ENCODE assay signal across 7 cellular contexts in the genomic region with DNA sequence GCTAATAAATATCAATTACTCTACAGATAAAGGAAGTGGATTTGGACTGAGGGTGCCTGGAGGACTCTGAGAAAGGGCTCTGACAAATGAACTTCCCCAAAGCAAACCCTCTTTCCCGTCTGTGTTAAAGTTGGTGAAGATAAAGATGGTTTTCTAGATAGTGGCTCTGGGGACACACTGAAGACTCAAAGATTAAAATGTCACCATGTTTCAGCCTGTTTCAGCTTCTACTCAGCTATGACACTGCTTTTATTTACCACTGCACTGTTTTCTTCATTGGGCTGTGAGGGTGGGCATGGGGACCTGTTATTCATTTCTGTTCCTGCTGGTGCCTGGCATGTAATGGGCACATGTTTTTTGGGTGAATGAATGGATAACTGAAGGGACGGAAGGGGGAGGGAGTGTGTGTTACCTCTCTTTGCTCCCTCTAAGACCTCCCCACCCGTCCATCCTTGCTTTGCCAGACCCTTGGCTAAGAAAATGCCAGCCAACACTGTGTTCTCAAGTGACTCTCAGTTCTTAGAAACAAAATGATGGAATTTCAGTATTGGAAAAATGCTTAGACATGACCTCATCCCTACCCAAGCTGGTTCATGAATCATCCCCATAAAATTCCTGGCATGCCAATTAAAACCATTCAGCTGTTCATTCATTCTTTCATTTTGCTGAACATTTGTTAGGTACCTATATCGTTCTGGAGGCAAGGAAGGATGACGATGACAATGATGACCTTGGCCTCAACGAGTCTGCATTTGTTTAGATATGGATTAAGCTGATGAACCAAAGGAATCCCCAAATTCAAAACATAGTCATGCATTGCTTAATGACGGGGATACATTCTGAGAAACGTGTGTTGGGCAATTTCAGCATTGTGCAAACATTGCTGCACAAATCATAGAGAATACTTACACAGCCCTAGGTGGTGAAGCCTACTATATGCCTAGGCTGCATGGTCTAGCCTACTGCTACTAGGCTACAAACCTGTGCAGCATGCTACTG. TPM values are rescaled to one million over a fixed set of nuclear protein-coding genes. Genes with fewer than 3 reads are reported as not detected.
DNase-seq lines count a peak whose midpoint lies in the region; ATAC-seq and TF ChIP-seq lines count a peak whose summit lies in the region.

No MANE protein-coding gene starts in this region.

- CTCF ChIA-PET in HEK293 (lab: Yijun Ruan, JAX) = interaction anchor here (1.4 kb wide), 1 partner anchor 13 kb away, joined by 5 read pairs; a partner anchor contains a TSS

- ATAC-seq in foreskin keratinocyte = peak; percentile 83
- ATAC-seq in thoracic aorta (ENCODE audit: insufficient number of reproducible peaks, low FRiP score, low read depth) = peak; percentile 61
- ATAC-seq in activated T-cell treated with anti-CD3 and anti-CD28 coated beads, Interleukin-2, amount 50 U/mL, for 4 hours = no peak

- peaks cover 5% of the 10 kb centered on the region for H3K27me3 Mint-ChIP-seq in activated T-cell treated with anti-CD3 and anti-CD28 coated beads, Interleukin-2, amount 50 U/mL, for 4 hours (ENCODE audit: low read depth)

- no peaks in the 10 kb centered on the region for H3K36me3 Mint-ChIP-seq in activated T-cell treated with anti-CD3 and anti-CD28 coated beads, Interleukin-2, amount 50 U/mL, for 4 hours (ENCODE audit: insufficient read depth)

- H3K9me3 ChIP-seq in HEK293 (ENCODE audit: control insufficient read depth, insufficient read depth, low read depth, low read length) (no peaks in the 10 kb centered on the region), thoracic aorta (no peaks in the 10 kb centered on the region)

- TF ChIP-seq CTCF in HEK293 (tag by site-specific recombination; IDR thresholded peaks at IDR 0.05) = no peak
- TF ChIP-seq CTCF in foreskin keratinocyte (conservative IDR thresholded peaks at IDR 0.05) = no peak
- no peak for TF ChIP-seq CTCF in thoracic aorta (IDR thresholded peaks at IDR 0.05)

- no peak overlapping the region for H3K4me3 ChIP-seq in HEK293 (ENCODE audit: low read depth, low read length)
- H3K4me3 ChIP-seq in thoracic aorta = peak overlapping the region; percentile 21

- H3K9me3 Mint-ChIP-seq in activated T-cell treated with anti-CD3 and anti-CD28 coated beads, Interleukin-2, amount 50 U/mL, for 4 hours = no peaks in the 10 kb centered on the region

- H3K27me3 ChIP-seq in foreskin keratinocyte = no peaks in the 10 kb centered on the region
- no peaks in the 10 kb centered on the region for H3K27me3 ChIP-seq in thoracic aorta (replicated peaks; ENCODE audit: insufficient read depth)

- DNase-seq in SKM-1 (lab: John Stamatoyannopoulos, UW; ENCODE audit: unreplicated experiment) (peak; percentile 79), foreskin keratinocyte (peak; percentile 98 to 99), thoracic aorta (ENCODE audit: low spot score) (no peak), T-helper 2 cell (no peak), NCI-H446 treated with DMSO at 0.1 percent for 48 hours (lab: John Stamatoyannopoulos, UW) (no peak)
- no peak for DNase-seq in activated T-cell treated with anti-CD3 and anti-CD28 coated beads, Interleukin-2, amount 50 U/mL, for 4 hours

- no peak overlapping the region for H3K27ac ChIP-seq in HEK293 (ENCODE audit: extremely low read depth, low read depth, low read length)
- H3K27ac ChIP-seq in foreskin keratinocyte = no peak overlapping the region
- no peak overlapping the region for H3K27ac ChIP-seq in thoracic aorta

- H3K4me1 ChIP-seq in HEK293 (ENCODE audit: control insufficient read depth, insufficient read depth, low read length) (peaks cover 6% of the 10 kb centered on the region; the same call in 1 of the 2 replicates), foreskin keratinocyte (peaks cover 16% of the 10 kb centered on the region), thoracic aorta (ENCODE audit: control insufficient read depth in 1 of 2, low read depth in 2 of 2) (peaks cover 29 to 44% of the 10 kb centered on the region in 2 donors)

- POLR2A ChIA-PET in HEK293 (lab: Yijun Ruan, JAX) = no interaction called here

- H3K36me3 ChIP-seq in HEK293 (ENCODE audit: control insufficient read depth in 2 of 2, insufficient read depth in 1 of 2, low read length in 2 of 2) = no peaks in the 10 kb centered on the region
- no peaks in the 10 kb centered on the region for H3K36me3 ChIP-seq in thoracic aorta

- peaks cover 5% of the 10 kb centered on the region for H3K4me1 Mint-ChIP-seq in activated T-cell treated with anti-CD3 and anti-CD28 coated beads, Interleukin-2, amount 50 U/mL, for 4 hours (ENCODE audit: low read depth)

- no peak overlapping the region for H3K4me3 Mint-ChIP-seq in activated T-cell treated with anti-CD3 and anti-CD28 coated beads, Interleukin-2, amount 50 U/mL, for 4 hours

TF ChIP-seq in HEK293, 187 proteins besides CTCF, POLR2A, EP300 and RAD21 (continues in another document):
- TF ChIP-seq ZNF404 (tag by site-specific recombination; IDR thresholded peaks at IDR 0.05) (no peak), ZBTB1 (tag by site-specific recombination; IDR thresholded peaks at IDR 0.05) (no peak), SP7 (tag by site-specific recombination; IDR thresholded peaks at IDR 0.05) (peak; percentile 67), ZNF600 (tag by site-specific recombination; IDR thresholded peaks at IDR 0.05) (0 out of 2 replicates have a peak, but pooled peaks have one; percentile 25), ZNF24 (tag by site-specific recombination; IDR thresholded peaks at IDR 0.05) (peak; percentile 99), ZNF416 (tag by site-specific recombination; IDR thresholded peaks at IDR 0.05) (no peak), ZNF169 (tag by site-specific recombination; IDR thresholded peaks at IDR 0.05) (no peak), ZNF366 (tag by site-specific recombination; conservative IDR thresholded peaks at IDR 0.05) (peak; percentile 47; the same call in 1 of the 2 replicates), KLF8 (tag by site-specific recombination; IDR thresholded peaks at IDR 0.05) (peak; percentile 52), ZNF830 (tag by site-specific recombination; IDR thresholded peaks at IDR 0.05; ENCODE audit: low read depth) (no peak), GLIS1 (tag by site-specific recombination; IDR thresholded peaks at IDR 0.05) (peak; percentile 36; the same call in 1 of the 2 replicates)
- TF ChIP-seq, protein P1, sequence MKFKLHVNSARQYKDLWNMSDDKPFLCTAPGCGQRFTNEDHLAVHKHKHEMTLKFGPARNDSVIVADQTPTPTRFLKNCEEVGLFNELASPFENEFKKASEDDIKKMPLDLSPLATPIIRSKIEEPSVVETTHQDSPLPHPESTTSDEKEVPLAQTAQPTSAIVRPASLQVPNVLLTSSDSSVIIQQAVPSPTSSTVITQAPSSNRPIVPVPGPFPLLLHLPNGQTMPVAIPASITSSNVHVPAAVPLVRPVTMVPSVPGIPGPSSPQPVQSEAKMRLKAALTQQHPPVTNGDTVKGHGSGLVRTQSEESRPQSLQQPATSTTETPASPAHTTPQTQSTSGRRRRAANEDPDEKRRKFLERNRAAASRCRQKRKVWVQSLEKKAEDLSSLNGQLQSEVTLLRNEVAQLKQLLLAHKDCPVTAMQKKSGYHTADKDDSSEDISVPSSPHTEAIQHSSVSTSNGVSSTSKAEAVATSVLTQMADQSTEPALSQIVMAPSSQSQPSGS (tag by site-specific recombination; IDR thresholded peaks at IDR 0.05; ENCODE audit: low read depth) = peak; percentile 84
- TF ChIP-seq, protein P2, sequence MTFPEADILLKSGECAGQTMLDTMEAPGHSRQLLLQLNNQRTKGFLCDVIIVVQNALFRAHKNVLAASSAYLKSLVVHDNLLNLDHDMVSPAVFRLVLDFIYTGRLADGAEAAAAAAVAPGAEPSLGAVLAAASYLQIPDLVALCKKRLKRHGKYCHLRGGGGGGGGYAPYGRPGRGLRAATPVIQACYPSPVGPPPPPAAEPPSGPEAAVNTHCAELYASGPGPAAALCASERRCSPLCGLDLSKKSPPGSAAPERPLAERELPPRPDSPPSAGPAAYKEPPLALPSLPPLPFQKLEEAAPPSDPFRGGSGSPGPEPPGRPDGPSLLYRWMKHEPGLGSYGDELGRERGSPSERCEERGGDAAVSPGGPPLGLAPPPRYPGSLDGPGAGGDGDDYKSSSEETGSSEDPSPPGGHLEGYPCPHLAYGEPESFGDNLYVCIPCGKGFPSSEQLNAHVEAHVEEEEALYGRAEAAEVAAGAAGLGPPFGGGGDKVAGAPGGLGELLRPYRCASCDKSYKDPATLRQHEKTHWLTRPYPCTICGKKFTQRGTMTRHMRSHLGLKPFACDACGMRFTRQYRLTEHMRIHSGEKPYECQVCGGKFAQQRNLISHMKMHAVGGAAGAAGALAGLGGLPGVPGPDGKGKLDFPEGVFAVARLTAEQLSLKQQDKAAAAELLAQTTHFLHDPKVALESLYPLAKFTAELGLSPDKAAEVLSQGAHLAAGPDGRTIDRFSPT (tag by site-specific recombination; IDR thresholded peaks at IDR 0.05) = 0 out of 2 replicates have a peak, but pooled peaks have one; percentile 27
- TF ChIP-seq, protein P3, sequence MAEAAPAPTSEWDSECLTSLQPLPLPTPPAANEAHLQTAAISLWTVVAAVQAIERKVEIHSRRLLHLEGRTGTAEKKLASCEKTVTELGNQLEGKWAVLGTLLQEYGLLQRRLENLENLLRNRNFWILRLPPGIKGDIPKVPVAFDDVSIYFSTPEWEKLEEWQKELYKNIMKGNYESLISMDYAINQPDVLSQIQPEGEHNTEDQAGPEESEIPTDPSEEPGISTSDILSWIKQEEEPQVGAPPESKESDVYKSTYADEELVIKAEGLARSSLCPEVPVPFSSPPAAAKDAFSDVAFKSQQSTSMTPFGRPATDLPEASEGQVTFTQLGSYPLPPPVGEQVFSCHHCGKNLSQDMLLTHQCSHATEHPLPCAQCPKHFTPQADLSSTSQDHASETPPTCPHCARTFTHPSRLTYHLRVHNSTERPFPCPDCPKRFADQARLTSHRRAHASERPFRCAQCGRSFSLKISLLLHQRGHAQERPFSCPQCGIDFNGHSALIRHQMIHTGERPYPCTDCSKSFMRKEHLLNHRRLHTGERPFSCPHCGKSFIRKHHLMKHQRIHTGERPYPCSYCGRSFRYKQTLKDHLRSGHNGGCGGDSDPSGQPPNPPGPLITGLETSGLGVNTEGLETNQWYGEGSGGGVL (tag by site-specific recombination; IDR thresholded peaks at IDR 0.05) = 0 out of 2 replicates have a peak, but pooled peaks have one; percentile 9

RNA-seq across cellular contexts. Expression of a gene that starts 13.4 kb away (rescaled TPM):
- total RNA-seq in foreskin keratinocyte (7.7 and 8.3 TPM in 2 replicates), thoracic aorta (1 to 10 TPM; 4.5 to 7.0 TPM)
- polyA plus RNA-seq in foreskin keratinocyte = 4.5 and 5.0 TPM in 2 replicates
- total RNA-seq in activated T-cell treated with anti-CD3 and anti-CD28 coated beads, Interleukin-2, amount 50 U/mL, for 4 hours = not detected

RNA-seq across cellular contexts. Expression of a gene that starts 18.6 kb away (rescaled TPM):
- total RNA-seq in foreskin keratinocyte (0.42 TPM in 1 of 2 replicates, not detected in the other), thoracic aorta (100 to 1,000 TPM in 1 of 2 donors, 10 to 100 TPM in 1; 52.3 to 126 TPM)
- polyA plus RNA-seq in foreskin keratinocyte = 0.39 and 0.70 TPM in 2 replicates
- not detected for total RNA-seq in activated T-cell treated with anti-CD3 and anti-CD28 coated beads, Interleukin-2, amount 50 U/mL, for 4 hours

Comparison
In these comparisons a context has a peak if more than half of its experiments do, and no peak if none do; other contexts are left out.
1. DNase-seq: peak in SKM-1 (single experiment) and foreskin keratinocyte (2 of 2); none in thoracic aorta (single experiment), activated T-cell treated with anti-CD3 and anti-CD28 coated beads, Interleukin-2, amount 50 U/mL, for 4 hours (single experiment), T-helper 2 cell (0 of 5) and NCI-H446 treated with DMSO at 0.1 percent for 48 hours (single experiment).
2. ATAC-seq: peak in foreskin keratinocyte (single experiment) and thoracic aorta (single experiment); none in activated T-cell treated with anti-CD3 and anti-CD28 coated beads, Interleukin-2, amount 50 U/mL, for 4 hours (0 of 2).
3. RNA of a gene that starts 18.6 kb away (total RNA-seq): 52.3 to 126 TPM in thoracic aorta; 0.42 TPM in foreskin keratinocyte and not detected in activated T-cell treated with anti-CD3 and anti-CD28 coated beads, Interleukin-2, amount 50 U/mL, for 4 hours; every median in the first group is over 10 times any median in the second.